ENCODE assay signal across 12 cellular contexts in genomic region chr3:125644036-125645025, GRCh38. TPM values are rescaled to one million over a fixed set of nuclear protein-coding genes. Genes with fewer than 3 reads are reported as not detected.
A peak's percentile ranks its signal among the peaks of the same experiment; 100 is the strongest.
DNase-seq lines count a peak whose midpoint lies in the region; ATAC-seq and TF ChIP-seq lines count a peak whose summit lies in the region.
"Had no signal": no experiment of that assay in that cellular context is flagged by ENCODE, and none has a peak within 500 bp of the region (broad histone marks: within the 10 kb centered on the region; RNA-seq: fewer than 3 reads in every experiment).

No MANE protein-coding gene starts in this region.

- H3K4me3 Mint-ChIP-seq in MCF 10A (ENCODE audit: unreplicated experiment) (no peak overlapping the region), nephron progenitor cell (no peak overlapping the region)
- H3K4me3 Mint-ChIP-seq: activated CD4-positive, alpha-beta memory T cell treated with anti-CD3 and anti-CD28 coated beads, Interleukin-2, amount 10 ng/mL, durations not matched to agents 7 days and 5 days; activated naive CD8-positive, alpha-beta T cell treated with anti-CD3 and anti-CD28 coated beads, Interleukin-2, amount 50 U/mL, for 24 hours had no signal

- H3K4me1 ChIP-seq in mammary epithelial cell (ENCODE audit: insufficient read depth, low read length) (peaks cover 16% of the 10 kb centered on the region), aorta (ENCODE audit: control insufficient read depth in 1 of 2, insufficient read depth in 2 of 2, low read length in 2 of 2) (no peaks in the 10 kb centered on the region)

- no TSS peak for BruUV-seq in MCF 10A (replicated peaks; lab: Mats Ljungman, UMichigan)
- no TSS peak for BruUV-seq in mammary epithelial cell (replicated peaks; lab: Mats Ljungman, UMichigan)

- peak; percentile 39 for DNase-seq in MCF 10A (ENCODE audit: unreplicated experiment)
- no peak for DNase-seq in mammary epithelial cell
- peak; percentile 28 for DNase-seq in fibroblast of pulmonary artery (ENCODE audit: low read depth)
- no peak for DNase-seq in nephron progenitor cell
- DNase-seq in aorta: no peak
- DNase-seq in NCI-H187 (lab: John Stamatoyannopoulos, UW): no peak
- DNase-seq: activated CD4-positive, alpha-beta memory T cell treated with anti-CD3 and anti-CD28 coated beads, Interleukin-2, amount 10 ng/mL, durations not matched to agents 7 days and 5 days; activated naive CD8-positive, alpha-beta T cell treated with anti-CD3 and anti-CD28 coated beads, Interleukin-2, amount 50 U/mL, for 24 hours; NCI-H2171; stimulated activated CD4-positive, alpha-beta T cell treated with anti-CD3 and anti-CD28 coated beads, Interleukin-2, amount 100 ng/mL, for 48 hours had no signal

- H3K27ac ChIP-seq in mammary epithelial cell (ENCODE audit: insufficient read depth, low read depth, low read length) (no peak overlapping the region), aorta (ENCODE audit: low read depth in 1 of 2, low read length in 2 of 2) (no peak overlapping the region)

- in situ Hi-C loops in mammary epithelial cell (cut with MboI; ENCODE audit: low sequenced_read_pairs in 2 of 2): no loop called here

- CTCF ChIA-PET in MCF 10A (lab: Yijun Ruan, JAX): interaction anchor here (0.6 to 1.1 kb wide), 2 partner anchors 41 to 613 kb away, joined by 3 read pairs; no protein-coding TSS in a partner anchor
- CTCF ChIA-PET in mammary epithelial cell (lab: Charles Lee; ENCODE audit: low non-redundant PET): no interaction called here

- H3K36me3 Mint-ChIP-seq in MCF 10A (ENCODE audit: insufficient read depth, unreplicated experiment): no peaks in the 10 kb centered on the region
- H3K36me3 Mint-ChIP-seq in nephron progenitor cell (ENCODE audit: low read depth): no peaks in the 10 kb centered on the region

- H3K27me3 ChIP-seq in mammary epithelial cell (ENCODE audit: insufficient read depth, low read length) (no peaks in the 10 kb centered on the region), aorta (ENCODE audit: control insufficient read depth in 1 of 2, insufficient read depth in 2 of 2, low read length in 1 of 2) (no peaks in the 10 kb centered on the region)

- WGBS in mammary epithelial cell (ENCODE audit: low coverage, missing lambda C conversion rate): 87% methylated on average over 10 of the region's 10 CpGs
- 82 to 84% methylated on average over 10 of the region's 10 CpGs for WGBS in aorta, 2 donors

- ATAC-seq in aorta (ENCODE audit: low FRiP score) (peak; percentile 84), esophagus mucosa (no peak), HG03432 (IDR thresholded peaks at IDR 0.05; ENCODE audit: unreplicated experiment) (no peak)
- ATAC-seq: activated naive CD8-positive, alpha-beta T cell treated with anti-CD3 and anti-CD28 coated beads, Interleukin-2, amount 50 U/mL, for 24 hours had no signal

- H3K9me3 Mint-ChIP-seq in MCF 10A (ENCODE audit: unreplicated experiment): no peaks in the 10 kb centered on the region
- H3K9me3 Mint-ChIP-seq in nephron progenitor cell: no peaks in the 10 kb centered on the region
- H3K9me3 Mint-ChIP-seq: activated CD4-positive, alpha-beta memory T cell treated with anti-CD3 and anti-CD28 coated beads, Interleukin-2, amount 10 ng/mL, durations not matched to agents 7 days and 5 days; activated naive CD8-positive, alpha-beta T cell treated with anti-CD3 and anti-CD28 coated beads, Interleukin-2, amount 50 U/mL, for 24 hours had no signal

- no peak overlapping the region for H2AFZ ChIP-seq in mammary epithelial cell (ENCODE audit: low read depth, low read length)

- H3K9me3 ChIP-seq in mammary epithelial cell (replicated peaks; ENCODE audit: insufficient read depth, low read length) (no peaks in the 10 kb centered on the region), aorta (ENCODE audit: control insufficient read depth, low read length) (no peaks in the 10 kb centered on the region)

- POLR2A ChIA-PET in MCF 10A (lab: Yijun Ruan, JAX): interaction anchor here (0.9 to 1.5 kb wide), 2 partner anchors 10 to 41 kb away, joined by 3 to 7 read pairs; no protein-coding TSS in a partner anchor

- H3K4me3 ChIP-seq in mammary epithelial cell (replicated peaks in 1 of 3; ENCODE audit: insufficient read depth in 1 of 3, low read depth in 2 of 3, low read length in 3 of 3) (no peak overlapping the region), fibroblast of pulmonary artery (replicated peaks; ENCODE audit: low read depth, low read length) (no peak overlapping the region), aorta (ENCODE audit: low read length in 2 of 2) (no peak overlapping the region)

- H3K27ac Mint-ChIP-seq in MCF 10A (ENCODE audit: low read depth, unreplicated experiment) (no peak overlapping the region), nephron progenitor cell (peak overlapping the region; percentile 65)
- H3K27ac Mint-ChIP-seq: activated CD4-positive, alpha-beta memory T cell treated with anti-CD3 and anti-CD28 coated beads, Interleukin-2, amount 10 ng/mL, durations not matched to agents 7 days and 5 days; activated naive CD8-positive, alpha-beta T cell treated with anti-CD3 and anti-CD28 coated beads, Interleukin-2, amount 50 U/mL, for 24 hours had no signal

- no peak overlapping the region for H3K9ac ChIP-seq in mammary epithelial cell (ENCODE audit: insufficient read depth, low read length)

- dilution Hi-C loops in mammary epithelial cell (cut with HindIII; ENCODE audit: low sequenced_read_pairs): no loop called here

- H3K4me1 Mint-ChIP-seq in MCF 10A (ENCODE audit: insufficient read depth, unreplicated experiment) (peaks cover 21% of the 10 kb centered on the region), nephron progenitor cell (peaks cover 16% of the 10 kb centered on the region)
- H3K4me1 Mint-ChIP-seq: activated CD4-positive, alpha-beta memory T cell treated with anti-CD3 and anti-CD28 coated beads, Interleukin-2, amount 10 ng/mL, durations not matched to agents 7 days and 5 days; activated naive CD8-positive, alpha-beta T cell treated with anti-CD3 and anti-CD28 coated beads, Interleukin-2, amount 50 U/mL, for 24 hours had no signal

- H3K27me3 Mint-ChIP-seq in MCF 10A (ENCODE audit: insufficient read depth, unreplicated experiment) (no peaks in the 10 kb centered on the region), nephron progenitor cell (ENCODE audit: low read depth, poor library complexity) (peaks cover 8% of the 10 kb centered on the region)
- H3K27me3 Mint-ChIP-seq: activated CD4-positive, alpha-beta memory T cell treated with anti-CD3 and anti-CD28 coated beads, Interleukin-2, amount 10 ng/mL, durations not matched to agents 7 days and 5 days; activated naive CD8-positive, alpha-beta T cell treated with anti-CD3 and anti-CD28 coated beads, Interleukin-2, amount 50 U/mL, for 24 hours had no signal

- no peaks in the 10 kb centered on the region for H3K36me3 ChIP-seq in mammary epithelial cell (ENCODE audit: insufficient read depth, low read length)
- H3K36me3 ChIP-seq in aorta (ENCODE audit: control insufficient read depth in 1 of 2, insufficient read depth in 2 of 2, low read length in 1 of 2): no peaks in the 10 kb centered on the region

- H3K79me2 ChIP-seq in mammary epithelial cell (ENCODE audit: insufficient read depth, low read length): no peaks in the 10 kb centered on the region

- TF ChIP-seq CTCF in MCF 10A (IDR thresholded peaks at IDR 0.05; ENCODE audit: unreplicated experiment): no peak
- no peak for TF ChIP-seq CTCF in mammary epithelial cell (conservative IDR thresholded peaks at IDR 0.05 in 1 of 2, IDR thresholded peaks at IDR 0.05 in 1 of 2; ENCODE audit: extremely low read depth in 1 of 2, insufficient read depth in 1 of 2, low read depth in 1 of 2, low read length in 2 of 2)
- no peak for TF ChIP-seq CTCF in fibroblast of pulmonary artery (IDR thresholded peaks at IDR 0.05; ENCODE audit: low read length, missing control alignments)
- no peak for TF ChIP-seq CTCF in nephron progenitor cell (IDR thresholded peaks at IDR 0.05)

- H3K4me2 ChIP-seq in mammary epithelial cell (ENCODE audit: insufficient read depth, low read depth, low read length): no peak overlapping the region

- no peaks in the 10 kb centered on the region for H4K20me1 ChIP-seq in mammary epithelial cell (ENCODE audit: insufficient read depth, low read length)

- intact Hi-C loops in MCF 10A (cut with micrococcal nuclease) (no loop called here), mammary epithelial cell (cut with micrococcal nuclease) (loop anchor here (5.0 kb wide), 1 partner anchor 42 kb away; no protein-coding TSS in a partner anchor), aorta (cut with DNase I) (no loop called here)

RNA-seq across cellular contexts. Expression of gene OSBPL11, which starts 49.0 kb away (rescaled TPM):
- total RNA-seq in MCF 10A (2022) (11.6 and 11.7 TPM in 2 replicates), mammary epithelial cell (10 to 100 TPM; 11.8 to 14.1 TPM), aorta (10 to 100 TPM; 12.4 to 13.6 TPM), esophagus mucosa (7.9 TPM)
- polyA plus RNA-seq in mammary epithelial cell (6.0 TPM), aorta (1 to 10 TPM; 3.7 to 6.5 TPM)
- polyA minus RNA-seq in mammary epithelial cell: 6.7 TPM

Comparison
In these comparisons a context has a peak if more than half of its experiments do, and no peak if none do; other contexts are left out.
1. DNase-seq: peak in MCF 10A (single experiment) and fibroblast of pulmonary artery (single experiment); none in mammary epithelial cell (single experiment), nephron progenitor cell (single experiment), aorta (0 of 2) and NCI-H187 (0 of 2).